17 cellular contexts compared by ENCODE assay signal in genomic region chrX:137742846-137743245, GRCh38.
A peak's percentile ranks its signal among the peaks of the same experiment; 100 is the strongest.
DNase-seq lines count a peak whose midpoint lies in the region; ATAC-seq and TF ChIP-seq lines count a peak whose summit lies in the region.
"Had no signal": no experiment of that assay in that cellular context is flagged by ENCODE, and none has a peak within 500 bp of the region (broad histone marks: within the 10 kb centered on the region; RNA-seq: fewer than 3 reads in every experiment).

No MANE protein-coding gene starts in this region.

- no peak overlapping the region for H3K4me3 ChIP-seq in HUES6 (ENCODE audit: low read depth, low read length)
- no peak overlapping the region for H3K4me3 ChIP-seq in endodermal cell (ENCODE audit: low read length)
- H3K4me3 ChIP-seq in neural progenitor cell, result no peak overlapping the region
- H3K4me3 ChIP-seq in dorsolateral prefrontal cortex, result no peak overlapping the region
- H3K4me3 ChIP-seq: A549 had no signal

- intact Hi-C loops in dorsolateral prefrontal cortex (cut with DNase I), result no loop called here

- no peaks in the 10 kb centered on the region for H3K9me3 ChIP-seq in HUES6 (ENCODE audit: control insufficient read depth, insufficient read depth, low read depth, low read length)
- H3K9me3 ChIP-seq in endodermal cell (ENCODE audit: control insufficient read depth, low read length), result no peaks in the 10 kb centered on the region
- peaks cover 7% of the 10 kb centered on the region for H3K9me3 ChIP-seq in neural progenitor cell (ENCODE audit: low read depth)
- H3K9me3 ChIP-seq: A549 had no signal

- peaks cover 27% of the 10 kb centered on the region for H3F3A ChIP-seq in neural progenitor cell (ENCODE audit: low read depth)

- no peaks in the 10 kb centered on the region for H3K36me3 ChIP-seq in HUES6 (ENCODE audit: control insufficient read depth, insufficient read depth, low read length)
- H3K36me3 ChIP-seq in endodermal cell (ENCODE audit: control insufficient read depth, insufficient read depth, low read length), result no peaks in the 10 kb centered on the region
- H3K36me3 ChIP-seq in neural progenitor cell, result no peaks in the 10 kb centered on the region

- H3K9ac ChIP-seq in HUES6 (ENCODE audit: low read length) (no peak overlapping the region), endodermal cell (ENCODE audit: extremely low read depth, low read length, poor library complexity, severe bottlenecking) (no peak overlapping the region), neural progenitor cell (no peak overlapping the region)
- H3K9ac ChIP-seq: KMS-11 had no signal

- H3K4me3 Mint-ChIP-seq in endodermal cell (no peak overlapping the region), neural progenitor cell (no peak overlapping the region)
- H3K4me3 Mint-ChIP-seq: CD4-positive, alpha-beta T cell had no signal

- H4K20me1 ChIP-seq in neural progenitor cell (ENCODE audit: low read depth), result no peaks in the 10 kb centered on the region

- H3K27ac Mint-ChIP-seq in endodermal cell (peak overlapping the region; percentile 36), neural progenitor cell (peak overlapping the region; percentile 78)
- H3K27ac Mint-ChIP-seq: CD4-positive, alpha-beta T cell had no signal

- DNase-seq in SIG-M5 treated with dmso at 0.1 percent for 504 hours (lab: John Stamatoyannopoulos, UW; ENCODE audit: unreplicated experiment) (peak; percentile 19), SIG-M5 (lab: John Stamatoyannopoulos, UW) (no peak), endodermal cell (no peak), neural progenitor cell (ENCODE audit: low spot score) (no peak), dorsolateral prefrontal cortex (no peak)
- DNase-seq in activated CD4-positive, alpha-beta T cell treated with anti-CD3 and anti-CD28 coated beads, Interleukin-2, amount 50 U/mL, for 4 hours, result no peak
- DNase-seq: AML-193; CD4-positive, alpha-beta T cell; DMS153; DMS79 treated with DMSO at 0.1 percent for 48 hours; EL had no signal

- 77 to 83% methylated on average over 1 to 3 of the region's 3 CpGs for WGBS in endodermal cell (ENCODE audit: insufficient coverage in 1 of 2, insufficient read length in 1 of 2), 2 experiments

- H3K9me3 Mint-ChIP-seq in endodermal cell (peaks cover 66% of the 10 kb centered on the region), neural progenitor cell (peaks cover 10% of the 10 kb centered on the region)
- H3K9me3 Mint-ChIP-seq: CD4-positive, alpha-beta T cell had no signal

- H3K27me3 ChIP-seq in HUES6 (ENCODE audit: control insufficient read depth, insufficient read depth, low read length) (no peaks in the 10 kb centered on the region), endodermal cell (ENCODE audit: control insufficient read depth, insufficient read depth, low read length, poor library complexity, severe bottlenecking) (no peaks in the 10 kb centered on the region), neural progenitor cell (no peaks in the 10 kb centered on the region), dorsolateral prefrontal cortex (peaks cover 0 to 70% (median 19%) of the 10 kb centered on the region in 45 donors)

- H3K27me3 Mint-ChIP-seq in endodermal cell (ENCODE audit: insufficient read depth) (peaks cover 1% of the 10 kb centered on the region), neural progenitor cell (ENCODE audit: insufficient read depth, low read depth) (no peaks in the 10 kb centered on the region)
- H3K27me3 Mint-ChIP-seq: CD4-positive, alpha-beta T cell had no signal

- H3K36me3 Mint-ChIP-seq in endodermal cell (ENCODE audit: low read depth), result no peaks in the 10 kb centered on the region
- no peaks in the 10 kb centered on the region for H3K36me3 Mint-ChIP-seq in neural progenitor cell

- TF ChIP-seq CTCF in endodermal cell (conservative IDR thresholded peaks at IDR 0.05) (no peak), neural progenitor cell (IDR thresholded peaks at IDR 0.05) (no peak), dorsolateral prefrontal cortex (IDR thresholded peaks at IDR 0.05 in 54 of 56, conservative IDR thresholded peaks at IDR 0.05 in 2 of 56; ENCODE audit: low read depth in 1 of 56, partially characterized antibody in 56 of 56) (no peak)

- no peaks in the 10 kb centered on the region for H3K79me2 ChIP-seq in neural progenitor cell (ENCODE audit: low read depth)

- no peak for ATAC-seq in HG03378 (IDR thresholded peaks at IDR 0.05; ENCODE audit: unreplicated experiment)
- ATAC-seq: A549 had no signal

- H3K4me1 ChIP-seq in HUES6 (ENCODE audit: control insufficient read depth, insufficient read depth, low read length), result peaks cover 49% of the 10 kb centered on the region
- no peaks in the 10 kb centered on the region for H3K4me1 ChIP-seq in endodermal cell (ENCODE audit: control insufficient read depth, insufficient read depth, low read length)
- peaks cover 30% of the 10 kb centered on the region for H3K4me1 ChIP-seq in neural progenitor cell
- H3K4me1 ChIP-seq: A549 had no signal

- H3K27ac ChIP-seq in HUES6 (ENCODE audit: low read depth, low read length) (peak overlapping the region; percentile 35; the same call in 1 of the 2 replicates), endodermal cell (ENCODE audit: low read depth, low read length) (no peak overlapping the region), neural progenitor cell (no peak overlapping the region), dorsolateral prefrontal cortex (no peak overlapping the region)
- H3K27ac ChIP-seq: 22Rv1, A549, C4-2B, KMS-11 had no signal

- no peak overlapping the region for H2AFZ ChIP-seq in neural progenitor cell (replicated peaks)

- H3K4me2 ChIP-seq in neural progenitor cell, result no peak overlapping the region
- H3K4me2 ChIP-seq: A549, KMS-11 had no signal

- H3K4me1 Mint-ChIP-seq in endodermal cell, result peaks cover 22% of the 10 kb centered on the region
- H3K4me1 Mint-ChIP-seq in neural progenitor cell, result peaks cover 48% of the 10 kb centered on the region
